8 cellular contexts compared by ENCODE assay signal in the genomic region with DNA sequence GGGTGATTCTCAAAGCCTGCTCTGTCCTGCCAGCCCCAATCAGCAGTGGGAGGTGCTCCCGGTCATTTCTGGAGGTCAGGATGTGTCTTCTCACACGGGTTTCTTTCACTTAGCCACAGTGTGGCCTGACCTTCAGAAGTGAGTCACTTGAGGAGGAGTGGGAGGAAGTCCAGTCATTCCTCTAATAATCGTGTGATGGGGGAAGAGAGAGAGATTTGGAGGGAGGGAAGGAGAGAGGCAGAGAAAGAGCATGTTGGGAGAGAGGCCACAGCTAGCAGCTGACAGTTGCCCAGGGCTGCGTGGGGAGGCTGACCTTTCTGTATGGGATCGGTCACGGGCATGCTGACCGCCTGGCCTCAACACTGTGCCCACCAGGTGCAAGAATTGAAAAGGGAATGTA.
DNase-seq lines count a peak whose midpoint lies in the region; ATAC-seq and TF ChIP-seq lines count a peak whose summit lies in the region.
"Not testable (repeated sequence)": the region's sequence is repeated elsewhere in the genome, so short reads cannot be mapped to it uniquely, and the experiment has no call there.

No MANE protein-coding gene starts in this region.

- H3K79me1 ChIP-seq in mesenchymal stem cell (replicated peaks; ENCODE audit: low read length, poor library complexity, severe bottlenecking), result not testable (repeated sequence)

- not testable (repeated sequence) for H3K4me2 ChIP-seq in mesenchymal stem cell (ENCODE audit: low read length, poor library complexity, severe bottlenecking)
- peak overlapping the region; percentile 48 for H3K4me2 ChIP-seq in skeletal muscle satellite cell (ENCODE audit: low read length)

- H2BK120ac ChIP-seq in mesenchymal stem cell (ENCODE audit: low read depth, low read length), result not testable (repeated sequence)

- ATAC-seq in T-helper 17 cell, result not testable (repeated sequence)

- H4K91ac ChIP-seq in mesenchymal stem cell (ENCODE audit: low read length), result not testable (repeated sequence)

- not testable (repeated sequence) for H3K36me3 ChIP-seq in mesenchymal stem cell (ENCODE audit: control insufficient read depth in 1 of 2, insufficient read depth in 2 of 2, low read depth in 1 of 2, low read length in 2 of 2); skeletal muscle satellite cell (ENCODE audit: insufficient read depth, low read length)

- H2BK15ac ChIP-seq in mesenchymal stem cell (ENCODE audit: low read depth, poor library complexity, severe bottlenecking), result not testable (repeated sequence)

- DNase-seq in ACHN (peak; percentile 41), GM10248 (ENCODE audit: extremely low spot score) (peak; percentile 25), HT1080 (ENCODE audit: low read depth) (peak; percentile 89), fibroblast of pulmonary artery (ENCODE audit: low read depth) (peak; percentile 86), mesenchymal stem cell (peak; percentile 95)
- not testable (repeated sequence) for DNase-seq in T-helper 17 cell

- H3K4me1 ChIP-seq in mesenchymal stem cell (ENCODE audit: control insufficient read depth, insufficient read depth, low read depth, low read length) (peaks cover 33% of the 10 kb centered on the region), skeletal muscle satellite cell (ENCODE audit: control insufficient read depth, insufficient read depth, low read length) (peaks cover 58% of the 10 kb centered on the region)

- H3K4me1 Mint-ChIP-seq in T-helper 17 cell, result not testable (repeated sequence)
- peaks cover 23% of the 10 kb centered on the region for H3K4me1 Mint-ChIP-seq in brain

- H3K18ac ChIP-seq in mesenchymal stem cell (ENCODE audit: low read depth in 1 of 2, low read length in 2 of 2), result peak overlapping the region in 1 of 2 experiments; percentile 52

- H2AFZ ChIP-seq in mesenchymal stem cell (ENCODE audit: low read depth, low read length), result not testable (repeated sequence)

- peak overlapping the region in 1 of 2 experiments; percentile 72 for H2BK12ac ChIP-seq in mesenchymal stem cell (ENCODE audit: low read length in 2 of 2)

- not testable (repeated sequence) for H3K27me3 ChIP-seq in mesenchymal stem cell (ENCODE audit: control insufficient read depth in 1 of 2, insufficient read depth in 1 of 2, low read length in 2 of 2); skeletal muscle satellite cell (ENCODE audit: control insufficient read depth, insufficient read depth, low read length)

- H3K9ac ChIP-seq in mesenchymal stem cell (ENCODE audit: low read length) (peak overlapping the region; percentile 15), skeletal muscle satellite cell (ENCODE audit: low read depth, low read length) (peak overlapping the region; percentile 63)

- not testable (repeated sequence) for H2BK5ac ChIP-seq in mesenchymal stem cell (ENCODE audit: low read depth, low read length, poor library complexity, severe bottlenecking)

- not testable (repeated sequence) for H3K14ac ChIP-seq in mesenchymal stem cell (ENCODE audit: low read length in 2 of 2)

- peak overlapping the region in 1 of 2 experiments; percentile 96 for H3K4ac ChIP-seq in mesenchymal stem cell (ENCODE audit: low read depth in 1 of 2, low read length in 2 of 2)

- 2% methylated on average over 2 of the region's 7 CpGs for WGBS in mesenchymal stem cell

- CTCF ChIA-PET in GM10248 (lab: Yijun Ruan, JAX), result not testable (repeated sequence)

- POLR2A ChIA-PET in GM10248 (lab: Yijun Ruan, JAX), result not testable (repeated sequence)

- H3K27ac ChIP-seq in mesenchymal stem cell (ENCODE audit: low read length, poor library complexity, severe bottlenecking), result peak overlapping the region; percentile 32

- TF ChIP-seq CTCF in GM10248 (IDR thresholded peaks at IDR 0.05; ENCODE audit: control extremely low read depth, extremely low read depth, low read depth, missing control alignments); brain (conservative IDR thresholded peaks at IDR 0.05); fibroblast of pulmonary artery (IDR thresholded peaks at IDR 0.05; ENCODE audit: low read length, missing control alignments): not testable (repeated sequence)

- H3K23ac ChIP-seq in mesenchymal stem cell (ENCODE audit: low read length in 2 of 2), result not testable (repeated sequence)

- H3K36me3 Mint-ChIP-seq in T-helper 17 cell (ENCODE audit: low read depth); brain: not testable (repeated sequence)

- H2AK5ac ChIP-seq in mesenchymal stem cell (ENCODE audit: low read length, severe bottlenecking), result not testable (repeated sequence)

- H3K27ac Mint-ChIP-seq in T-helper 17 cell, result not testable (repeated sequence)
- H3K27ac Mint-ChIP-seq in brain, result peak overlapping the region in 3 of 5 experiments; percentile 73 to 87 (median 85)

- H3K9me3 ChIP-seq in T-helper 17 cell (ENCODE audit: control insufficient read depth, low read length, poor library complexity, severe bottlenecking); mesenchymal stem cell (ENCODE audit: control insufficient read depth, low read length); skeletal muscle satellite cell (replicated peaks; ENCODE audit: low read length): not testable (repeated sequence)

- peak overlapping the region; percentile 45 for H3K4me3 Mint-ChIP-seq in T-helper 17 cell
- H3K4me3 Mint-ChIP-seq in brain, result not testable (repeated sequence)

- not testable (repeated sequence) for H3K27me3 Mint-ChIP-seq in T-helper 17 cell
- H3K27me3 Mint-ChIP-seq in brain, result peaks cover 10% of the 10 kb centered on the region

- not testable (repeated sequence) for H3K4me3 ChIP-seq in fibroblast of pulmonary artery (replicated peaks; ENCODE audit: low read depth, low read length); mesenchymal stem cell (ENCODE audit: insufficient read depth in 1 of 2, low read depth in 1 of 2, low read length in 2 of 2); skeletal muscle satellite cell (ENCODE audit: low read length)

- in situ Hi-C loops in ACHN (cut with HindIII; ENCODE audit: low pct_ligation_motif_present, low pct_unique_long_range_greater_than_20kb, low sequenced_read_pairs), result not testable (repeated sequence)

- H3K9me3 Mint-ChIP-seq in brain, result not testable (repeated sequence)

- H4K8ac ChIP-seq in mesenchymal stem cell (ENCODE audit: low read length), result not testable (repeated sequence)
